Comparison of ENCODE assay signal across 1 cellular context in genomic region chr1:39852214-39852791, GRCh38.
A peak's percentile ranks its signal among the peaks of the same experiment; 100 is the strongest.
TF ChIP-seq lines count a peak whose summit lies in the region.

No MANE protein-coding gene starts in this region.

TF ChIP-seq in HEK293, 187 proteins besides CTCF, POLR2A, EP300 and RAD21 (continued from another document and continues in another):
- TF ChIP-seq ZBTB11 (tag by site-specific recombination; conservative IDR thresholded peaks at IDR 0.05; ENCODE audit: low read depth) (no peak), FEZF1 (tag by site-specific recombination; IDR thresholded peaks at IDR 0.05) (peak; percentile 77), ZBTB8A (tag by site-specific recombination; IDR thresholded peaks at IDR 0.05) (peak; percentile 76), GFI1B (tag by site-specific recombination; IDR thresholded peaks at IDR 0.05) (0 out of 2 replicates have a peak, but pooled peaks have one; percentile 31), ZNF114 (tag by site-specific recombination; IDR thresholded peaks at IDR 0.05) (no peak), KLF10 (tag by site-specific recombination; IDR thresholded peaks at IDR 0.05) (peak; percentile 37; the same call in 1 of the 2 replicates), OSR2 (tag by site-specific recombination; IDR thresholded peaks at IDR 0.05) (peak; percentile 86), ZNF558 (tag by site-specific recombination; IDR thresholded peaks at IDR 0.05) (no peak; the same call in 1 of the 2 replicates), ZNF133 (tag by site-specific recombination; IDR thresholded peaks at IDR 0.05) (no peak), ZNF521 (tag by site-specific recombination; IDR thresholded peaks at IDR 0.05) (no peak), ZNF138 (tag by site-specific recombination; IDR thresholded peaks at IDR 0.05; ENCODE audit: borderline replicate concordance) (no peak), ZBTB21 (tag by site-specific recombination; IDR thresholded peaks at IDR 0.05) (no peak), ZBTB26 (tag by site-specific recombination; optimal IDR thresholded peaks at IDR 0.05) (no peak), ZNF23 (tag by site-specific recombination; IDR thresholded peaks at IDR 0.05; ENCODE audit: borderline replicate concordance) (no peak), ZNF548 (tag by site-specific recombination; IDR thresholded peaks at IDR 0.05) (no peak), ZNF239 (tag by site-specific recombination; IDR thresholded peaks at IDR 0.05) (no peak), ZNF670 (tag by site-specific recombination; IDR thresholded peaks at IDR 0.05; ENCODE audit: low read depth) (no peak; the same call in 1 of the 2 replicates), PRDM6 (tag by site-specific recombination; IDR thresholded peaks at IDR 0.05) (peak; percentile 96), ZBTB20 (tag by site-specific recombination; IDR thresholded peaks at IDR 0.05) (no peak), ZNF311 (tag by site-specific recombination; IDR thresholded peaks at IDR 0.05; ENCODE audit: borderline replicate concordance) (no peak), ZNF76 (tag by site-specific recombination; IDR thresholded peaks at IDR 0.05; ENCODE audit: borderline replicate concordance, low read depth) (no peak), HIC1 (tag by site-specific recombination; IDR thresholded peaks at IDR 0.05) (peak; percentile 29; the same call in 1 of the 2 replicates), ZIC2 (tag by site-specific recombination; IDR thresholded peaks at IDR 0.05) (peak; percentile 94), KLF16 (tag by site-specific recombination; IDR thresholded peaks at IDR 0.05) (no peak), ZBTB7A (tag by site-specific recombination; IDR thresholded peaks at IDR 0.05; ENCODE audit: low read depth) (no peak), ZNF792 (tag by site-specific recombination; IDR thresholded peaks at IDR 0.05) (0 out of 2 replicates have a peak, but pooled peaks have one; percentile 29), ZNF664 (tag by site-specific recombination; IDR thresholded peaks at IDR 0.05) (0 out of 2 replicates have a peak, but pooled peaks have one; percentile 5), ZNF2 (tag by site-specific recombination; IDR thresholded peaks at IDR 0.05) (peak; percentile 59; the same call in 1 of the 2 replicates), ZNF16 (tag by site-specific recombination; IDR thresholded peaks at IDR 0.05; ENCODE audit: low read depth) (no peak), ZNF366 (tag by site-specific recombination; conservative IDR thresholded peaks at IDR 0.05) (peak; percentile 83), SP2 (tag by site-specific recombination; IDR thresholded peaks at IDR 0.05) (no peak), ZNF19 (tag by site-specific recombination; IDR thresholded peaks at IDR 0.05; ENCODE audit: low read depth) (no peak), ZNF513 (tag by site-specific recombination; IDR thresholded peaks at IDR 0.05) (no peak), ZNF132 (tag by site-specific recombination; IDR thresholded peaks at IDR 0.05; ENCODE audit: borderline replicate concordance) (no peak), ZNF280C (tag by site-specific recombination; IDR thresholded peaks at IDR 0.05) (no peak), SALL2 (tag by site-specific recombination; IDR thresholded peaks at IDR 0.05; ENCODE audit: borderline replicate concordance) (no peak), ZNF529 (tag by site-specific recombination; IDR thresholded peaks at IDR 0.05; ENCODE audit: insufficient replicate concordance) (no peak), ZBTB17 (tag by site-specific recombination; IDR thresholded peaks at IDR 0.05) (peak; percentile 83), SP7 (tag by site-specific recombination; IDR thresholded peaks at IDR 0.05) (peak; percentile 97), ZNF658 (tag by site-specific recombination; IDR thresholded peaks at IDR 0.05) (no peak), YY1 (tag by site-specific recombination; IDR thresholded peaks at IDR 0.05) (no peak), ZNF433 (tag by site-specific recombination; IDR thresholded peaks at IDR 0.05; ENCODE audit: low read depth) (no peak), ZSCAN23 (tag by site-specific recombination; IDR thresholded peaks at IDR 0.05) (no peak), ZNF174 (tag by site-specific recombination; IDR thresholded peaks at IDR 0.05) (no peak), ZXDB (tag by site-specific recombination; IDR thresholded peaks at IDR 0.05) (0 out of 2 replicates have a peak, but pooled peaks have one; percentile 34)
- TF ChIP-seq, protein P1, sequence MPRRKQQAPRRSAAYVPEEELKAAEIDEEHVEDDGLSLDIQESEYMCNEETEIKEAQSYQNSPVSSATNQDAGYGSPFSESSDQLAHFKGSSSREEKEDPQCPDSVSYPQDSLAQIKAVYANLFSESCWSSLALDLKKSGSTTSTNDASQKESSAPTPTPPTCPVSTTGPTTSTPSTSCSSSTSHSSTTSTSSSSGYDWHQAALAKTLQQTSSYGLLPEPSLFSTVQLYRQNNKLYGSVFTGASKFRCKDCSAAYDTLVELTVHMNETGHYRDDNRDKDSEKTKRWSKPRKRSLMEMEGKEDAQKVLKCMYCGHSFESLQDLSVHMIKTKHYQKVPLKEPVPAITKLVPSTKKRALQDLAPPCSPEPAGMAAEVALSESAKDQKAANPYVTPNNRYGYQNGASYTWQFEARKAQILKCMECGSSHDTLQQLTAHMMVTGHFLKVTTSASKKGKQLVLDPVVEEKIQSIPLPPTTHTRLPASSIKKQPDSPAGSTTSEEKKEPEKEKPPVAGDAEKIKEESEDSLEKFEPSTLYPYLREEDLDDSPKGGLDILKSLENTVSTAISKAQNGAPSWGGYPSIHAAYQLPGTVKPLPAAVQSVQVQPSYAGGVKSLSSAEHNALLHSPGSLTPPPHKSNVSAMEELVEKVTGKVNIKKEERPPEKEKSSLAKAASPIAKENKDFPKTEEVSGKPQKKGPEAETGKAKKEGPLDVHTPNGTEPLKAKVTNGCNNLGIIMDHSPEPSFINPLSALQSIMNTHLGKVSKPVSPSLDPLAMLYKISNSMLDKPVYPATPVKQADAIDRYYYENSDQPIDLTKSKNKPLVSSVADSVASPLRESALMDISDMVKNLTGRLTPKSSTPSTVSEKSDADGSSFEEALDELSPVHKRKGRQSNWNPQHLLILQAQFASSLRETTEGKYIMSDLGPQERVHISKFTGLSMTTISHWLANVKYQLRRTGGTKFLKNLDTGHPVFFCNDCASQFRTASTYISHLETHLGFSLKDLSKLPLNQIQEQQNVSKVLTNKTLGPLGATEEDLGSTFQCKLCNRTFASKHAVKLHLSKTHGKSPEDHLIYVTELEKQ (tag by site-specific recombination; IDR thresholded peaks at IDR 0.05; ENCODE audit: borderline replicate concordance): peak; percentile 67
- TF ChIP-seq, protein P2, sequence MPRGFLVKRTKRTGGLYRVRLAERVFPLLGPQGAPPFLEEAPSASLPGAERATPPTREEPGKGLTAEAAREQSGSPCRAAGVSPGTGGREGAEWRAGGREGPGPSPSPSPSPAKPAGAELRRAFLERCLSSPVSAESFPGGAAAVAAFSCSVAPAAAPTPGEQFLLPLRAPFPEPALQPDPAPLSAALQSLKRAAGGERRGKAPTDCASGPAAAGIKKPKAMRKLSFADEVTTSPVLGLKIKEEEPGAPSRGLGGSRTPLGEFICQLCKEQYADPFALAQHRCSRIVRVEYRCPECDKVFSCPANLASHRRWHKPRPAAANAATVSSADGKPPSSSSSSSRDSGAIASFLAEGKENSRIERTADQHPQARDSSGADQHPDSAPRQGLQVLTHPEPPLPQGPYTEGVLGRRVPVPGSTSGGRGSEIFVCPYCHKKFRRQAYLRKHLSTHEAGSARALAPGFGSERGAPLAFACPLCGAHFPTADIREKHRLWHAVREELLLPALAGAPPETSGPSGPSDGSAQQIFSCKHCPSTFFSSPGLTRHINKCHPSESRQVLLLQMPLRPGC (tag by site-specific recombination; IDR thresholded peaks at IDR 0.05): peak; percentile 73
- TF ChIP-seq, protein P3, sequence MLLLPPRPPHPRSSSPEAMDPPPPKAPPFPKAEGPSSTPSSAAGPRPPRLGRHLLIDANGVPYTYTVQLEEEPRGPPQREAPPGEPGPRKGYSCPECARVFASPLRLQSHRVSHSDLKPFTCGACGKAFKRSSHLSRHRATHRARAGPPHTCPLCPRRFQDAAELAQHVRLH (tag by site-specific recombination; IDR thresholded peaks at IDR 0.05): no peak; the same call in 1 of the 2 replicates
